Comparison of ENCODE assay signal across 1 cellular context in genomic region chr12:19847294-19848059, GRCh38.
TF ChIP-seq lines count a peak whose summit lies in the region.

No MANE protein-coding gene starts in this region.

TF ChIP-seq in WTC11, 78 proteins besides CTCF, POLR2A, EP300 and RAD21 (continued from another document):
- TF ChIP-seq, protein P1, sequence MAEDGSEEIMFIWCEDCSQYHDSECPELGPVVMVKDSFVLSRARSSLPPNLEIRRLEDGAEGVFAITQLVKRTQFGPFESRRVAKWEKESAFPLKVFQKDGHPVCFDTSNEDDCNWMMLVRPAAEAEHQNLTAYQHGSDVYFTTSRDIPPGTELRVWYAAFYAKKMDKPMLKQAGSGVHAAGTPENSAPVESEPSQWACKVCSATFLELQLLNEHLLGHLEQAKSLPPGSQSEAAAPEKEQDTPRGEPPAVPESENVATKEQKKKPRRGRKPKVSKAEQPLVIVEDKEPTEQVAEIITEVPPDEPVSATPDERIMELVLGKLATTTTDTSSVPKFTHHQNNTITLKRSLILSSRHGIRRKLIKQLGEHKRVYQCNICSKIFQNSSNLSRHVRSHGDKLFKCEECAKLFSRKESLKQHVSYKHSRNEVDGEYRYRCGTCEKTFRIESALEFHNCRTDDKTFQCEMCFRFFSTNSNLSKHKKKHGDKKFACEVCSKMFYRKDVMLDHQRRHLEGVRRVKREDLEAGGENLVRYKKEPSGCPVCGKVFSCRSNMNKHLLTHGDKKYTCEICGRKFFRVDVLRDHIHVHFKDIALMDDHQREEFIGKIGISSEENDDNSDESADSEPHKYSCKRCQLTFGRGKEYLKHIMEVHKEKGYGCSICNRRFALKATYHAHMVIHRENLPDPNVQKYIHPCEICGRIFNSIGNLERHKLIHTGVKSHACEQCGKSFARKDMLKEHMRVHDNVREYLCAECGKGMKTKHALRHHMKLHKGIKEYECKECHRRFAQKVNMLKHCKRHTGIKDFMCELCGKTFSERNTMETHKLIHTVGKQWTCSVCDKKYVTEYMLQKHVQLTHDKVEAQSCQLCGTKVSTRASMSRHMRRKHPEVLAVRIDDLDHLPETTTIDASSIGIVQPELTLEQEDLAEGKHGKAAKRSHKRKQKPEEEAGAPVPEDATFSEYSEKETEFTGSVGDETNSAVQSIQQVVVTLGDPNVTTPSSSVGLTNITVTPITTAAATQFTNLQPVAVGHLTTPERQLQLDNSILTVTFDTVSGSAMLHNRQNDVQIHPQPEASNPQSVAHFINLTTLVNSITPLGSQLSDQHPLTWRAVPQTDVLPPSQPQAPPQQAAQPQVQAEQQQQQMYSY (CRISPR knock-in tag; IDR thresholded peaks at IDR 0.05): no peak
- TF ChIP-seq, protein P2, sequence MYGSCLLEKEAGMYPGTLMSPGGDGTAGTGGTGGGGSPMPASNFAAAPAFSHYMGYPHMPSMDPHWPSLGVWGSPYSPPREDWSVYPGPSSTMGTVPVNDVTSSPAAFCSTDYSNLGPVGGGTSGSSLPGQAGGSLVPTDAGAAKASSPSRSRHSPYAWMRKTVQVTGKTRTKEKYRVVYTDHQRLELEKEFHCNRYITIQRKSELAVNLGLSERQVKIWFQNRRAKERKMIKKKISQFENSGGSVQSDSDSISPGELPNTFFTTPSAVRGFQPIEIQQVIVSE (CRISPR knock-in tag; IDR thresholded peaks at IDR 0.05; ENCODE audit: borderline replicate concordance): no peak
- TF ChIP-seq, protein P3, sequence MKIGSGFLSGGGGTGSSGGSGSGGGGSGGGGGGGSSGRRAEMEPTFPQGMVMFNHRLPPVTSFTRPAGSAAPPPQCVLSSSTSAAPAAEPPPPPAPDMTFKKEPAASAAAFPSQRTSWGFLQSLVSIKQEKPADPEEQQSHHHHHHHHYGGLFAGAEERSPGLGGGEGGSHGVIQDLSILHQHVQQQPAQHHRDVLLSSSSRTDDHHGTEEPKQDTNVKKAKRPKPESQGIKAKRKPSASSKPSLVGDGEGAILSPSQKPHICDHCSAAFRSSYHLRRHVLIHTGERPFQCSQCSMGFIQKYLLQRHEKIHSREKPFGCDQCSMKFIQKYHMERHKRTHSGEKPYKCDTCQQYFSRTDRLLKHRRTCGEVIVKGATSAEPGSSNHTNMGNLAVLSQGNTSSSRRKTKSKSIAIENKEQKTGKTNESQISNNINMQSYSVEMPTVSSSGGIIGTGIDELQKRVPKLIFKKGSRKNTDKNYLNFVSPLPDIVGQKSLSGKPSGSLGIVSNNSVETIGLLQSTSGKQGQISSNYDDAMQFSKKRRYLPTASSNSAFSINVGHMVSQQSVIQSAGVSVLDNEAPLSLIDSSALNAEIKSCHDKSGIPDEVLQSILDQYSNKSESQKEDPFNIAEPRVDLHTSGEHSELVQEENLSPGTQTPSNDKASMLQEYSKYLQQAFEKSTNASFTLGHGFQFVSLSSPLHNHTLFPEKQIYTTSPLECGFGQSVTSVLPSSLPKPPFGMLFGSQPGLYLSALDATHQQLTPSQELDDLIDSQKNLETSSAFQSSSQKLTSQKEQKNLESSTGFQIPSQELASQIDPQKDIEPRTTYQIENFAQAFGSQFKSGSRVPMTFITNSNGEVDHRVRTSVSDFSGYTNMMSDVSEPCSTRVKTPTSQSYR (CRISPR knock-in tag; IDR thresholded peaks at IDR 0.05): no peak
- TF ChIP-seq JAZF1 (CRISPR knock-in tag; IDR thresholded peaks at IDR 0.05) (no peak), ZSCAN18 (CRISPR knock-in tag; IDR thresholded peaks at IDR 0.05) (no peak), OVOL2 (CRISPR knock-in tag; IDR thresholded peaks at IDR 0.05; ENCODE audit: borderline replicate concordance) (no peak)
- TF ChIP-seq, protein P4, sequence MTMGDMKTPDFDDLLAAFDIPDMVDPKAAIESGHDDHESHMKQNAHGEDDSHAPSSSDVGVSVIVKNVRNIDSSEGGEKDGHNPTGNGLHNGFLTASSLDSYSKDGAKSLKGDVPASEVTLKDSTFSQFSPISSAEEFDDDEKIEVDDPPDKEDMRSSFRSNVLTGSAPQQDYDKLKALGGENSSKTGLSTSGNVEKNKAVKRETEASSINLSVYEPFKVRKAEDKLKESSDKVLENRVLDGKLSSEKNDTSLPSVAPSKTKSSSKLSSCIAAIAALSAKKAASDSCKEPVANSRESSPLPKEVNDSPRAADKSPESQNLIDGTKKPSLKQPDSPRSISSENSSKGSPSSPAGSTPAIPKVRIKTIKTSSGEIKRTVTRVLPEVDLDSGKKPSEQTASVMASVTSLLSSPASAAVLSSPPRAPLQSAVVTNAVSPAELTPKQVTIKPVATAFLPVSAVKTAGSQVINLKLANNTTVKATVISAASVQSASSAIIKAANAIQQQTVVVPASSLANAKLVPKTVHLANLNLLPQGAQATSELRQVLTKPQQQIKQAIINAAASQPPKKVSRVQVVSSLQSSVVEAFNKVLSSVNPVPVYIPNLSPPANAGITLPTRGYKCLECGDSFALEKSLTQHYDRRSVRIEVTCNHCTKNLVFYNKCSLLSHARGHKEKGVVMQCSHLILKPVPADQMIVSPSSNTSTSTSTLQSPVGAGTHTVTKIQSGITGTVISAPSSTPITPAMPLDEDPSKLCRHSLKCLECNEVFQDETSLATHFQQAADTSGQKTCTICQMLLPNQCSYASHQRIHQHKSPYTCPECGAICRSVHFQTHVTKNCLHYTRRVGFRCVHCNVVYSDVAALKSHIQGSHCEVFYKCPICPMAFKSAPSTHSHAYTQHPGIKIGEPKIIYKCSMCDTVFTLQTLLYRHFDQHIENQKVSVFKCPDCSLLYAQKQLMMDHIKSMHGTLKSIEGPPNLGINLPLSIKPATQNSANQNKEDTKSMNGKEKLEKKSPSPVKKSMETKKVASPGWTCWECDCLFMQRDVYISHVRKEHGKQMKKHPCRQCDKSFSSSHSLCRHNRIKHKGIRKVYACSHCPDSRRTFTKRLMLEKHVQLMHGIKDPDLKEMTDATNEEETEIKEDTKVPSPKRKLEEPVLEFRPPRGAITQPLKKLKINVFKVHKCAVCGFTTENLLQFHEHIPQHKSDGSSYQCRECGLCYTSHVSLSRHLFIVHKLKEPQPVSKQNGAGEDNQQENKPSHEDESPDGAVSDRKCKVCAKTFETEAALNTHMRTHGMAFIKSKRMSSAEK (CRISPR knock-in tag; IDR thresholded peaks at IDR 0.05; ENCODE audit: borderline replicate concordance): no peak
TF ChIP-seq in WTC11: peak in this region for 0.
